ENCODE assay signal across 2 cellular contexts in genomic region chr1:162361349-162361748, GRCh38.
TF ChIP-seq lines count a peak whose summit lies in the region.

No MANE protein-coding gene starts in this region.

TF ChIP-seq in liver, 16 proteins besides CTCF, POLR2A, EP300 and RAD21:
- TF ChIP-seq REST (IDR thresholded peaks at IDR 0.05) (no peak), EGR1 (IDR thresholded peaks at IDR 0.05; ENCODE audit: low read depth in 2 of 2) (no peak), GABPA (IDR thresholded peaks at IDR 0.05 in 1 of 2, conservative IDR thresholded peaks at IDR 0.05 in 1 of 2) (no peak), ZBTB33 (IDR thresholded peaks at IDR 0.05) (no peak), SP1 (IDR thresholded peaks at IDR 0.05) (no peak), TAF1 (conservative IDR thresholded peaks at IDR 0.05) (no peak), FOXA1 (IDR thresholded peaks at IDR 0.05) (no peak), FOXA2 (IDR thresholded peaks at IDR 0.05) (no peak), HNF4G (IDR thresholded peaks at IDR 0.05) (no peak), MAX (IDR thresholded peaks at IDR 0.05) (no peak)

TF ChIP-seq in HepG2, 621 proteins besides CTCF, POLR2A, EP300 and RAD21:
- TF ChIP-seq MATR3 (CRISPR knock-in tag; IDR thresholded peaks at IDR 0.05) (no peak), FUBP1 (CRISPR knock-in tag; IDR thresholded peaks at IDR 0.05; ENCODE audit: borderline replicate concordance) (no peak), CBX2 (IDR thresholded peaks at IDR 0.05; ENCODE audit: low read depth, low read length) (no peak), CBX2 (CRISPR knock-in tag; IDR thresholded peaks at IDR 0.05; ENCODE audit: low read depth) (no peak), RELA (CRISPR knock-in tag; IDR thresholded peaks at IDR 0.05) (no peak), SMC3 (IDR thresholded peaks at IDR 0.05; ENCODE audit: low read length) (no peak), SYNCRIP (IDR thresholded peaks at IDR 0.05; ENCODE audit: insufficient read depth, low read depth, low read length) (no peak), HNF1B (CRISPR knock-in tag; IDR thresholded peaks at IDR 0.05) (no peak), GATAD2A (CRISPR knock-in tag; IDR thresholded peaks at IDR 0.05) (no peak), ZFX (CRISPR knock-in tag; IDR thresholded peaks at IDR 0.05; ENCODE audit: low read depth) (no peak), TBL1XR1 (IDR thresholded peaks at IDR 0.05; ENCODE audit: borderline replicate concordance, low read length, partially characterized antibody) (no peak), ZKSCAN1 (IDR thresholded peaks at IDR 0.05; ENCODE audit: low read length) (no peak), ZNF558 (CRISPR knock-in tag; IDR thresholded peaks at IDR 0.05; ENCODE audit: borderline replicate concordance) (no peak), ZMYM4 (CRISPR knock-in tag; IDR thresholded peaks at IDR 0.05) (no peak), BHLHE40 (IDR thresholded peaks at IDR 0.05; ENCODE audit: low read length) (no peak), ZNF563 (CRISPR knock-in tag; IDR thresholded peaks at IDR 0.05) (no peak), CBX1 (IDR thresholded peaks at IDR 0.05; ENCODE audit: low read depth) (no peak), JUNB (CRISPR knock-in tag; IDR thresholded peaks at IDR 0.05; ENCODE audit: borderline replicate concordance) (no peak), CAMTA2 (CRISPR knock-in tag; IDR thresholded peaks at IDR 0.05; ENCODE audit: borderline replicate concordance) (no peak), ZNF24 (IDR thresholded peaks at IDR 0.05) (no peak)
